ENCODE assay signal across 14 cellular contexts in the genomic region with DNA sequence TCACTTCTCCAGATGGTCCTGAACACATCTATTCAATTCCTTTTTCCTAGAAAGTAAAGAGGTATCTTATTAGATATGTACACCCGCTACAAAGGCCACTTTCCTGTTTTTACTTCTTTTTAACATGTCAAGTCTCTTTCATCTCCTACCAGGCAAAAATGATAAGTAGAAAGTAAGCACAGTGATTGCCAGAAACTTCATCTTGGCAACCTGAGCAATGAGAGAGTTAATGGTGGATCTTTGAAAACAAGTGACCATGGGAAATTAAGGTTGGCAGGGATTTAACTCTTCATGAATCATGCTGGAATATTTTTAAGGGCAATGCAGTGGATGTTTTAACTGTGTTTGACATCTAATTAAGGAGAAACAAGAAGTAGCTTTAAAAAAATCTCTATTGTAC. TPM values are rescaled to one million over a fixed set of nuclear protein-coding genes. Genes with fewer than 3 reads are reported as not detected.
DNase-seq lines count a peak whose midpoint lies in the region; ATAC-seq and TF ChIP-seq lines count a peak whose summit lies in the region.
"Had no signal": no experiment of that assay in that cellular context is flagged by ENCODE, and none has a peak within 500 bp of the region (broad histone marks: within the 10 kb centered on the region; RNA-seq: fewer than 3 reads in every experiment).

No MANE protein-coding gene starts in this region.

- 47% methylated on average over 1 of the region's 1 CpG for WGBS in esophagus muscularis mucosa

- H3K4me1 Mint-ChIP-seq in neural crest cell = peaks cover 40% of the 10 kb centered on the region

- H3K36me3 ChIP-seq in MG63 = peaks cover 3% of the 10 kb centered on the region; the same call in 1 of the 2 replicates
- no peaks in the 10 kb centered on the region for H3K36me3 ChIP-seq in esophagus muscularis mucosa

- POLR2A ChIA-PET in GM10248 (lab: Yijun Ruan, JAX) = no interaction called here

- DNase-seq in DMS 273 treated with DMSO at 0.1 percent for 48 hours (lab: John Stamatoyannopoulos, UW) (peak; percentile 39), MG63 (no peak), esophagus muscularis mucosa (ENCODE audit: extremely low spot score) (no peak), neural crest cell (ENCODE audit: low read depth, low spot score) (no peak), GM10248 (ENCODE audit: extremely low spot score) (no peak)
- DNase-seq in stimulated activated CD4-positive, alpha-beta T cell treated with anti-CD3 and anti-CD28 coated beads, Interleukin-4, amount 100 ng/mL, for 1 hour = no peak
- DNase-seq: amygdala; CD8-positive, alpha-beta T cell; left colon; substantia nigra; T-helper 2 cell had no signal

- intact Hi-C loops in esophagus muscularis mucosa (cut with DNase I) = loop anchor here (5.0 to 10.0 kb wide), 2 partner anchors 215 to 833 kb away; no protein-coding TSS in a partner anchor

- peaks cover 8 to 53% (median 40%) of the 10 kb centered on the region in 4 donors for H3K4me1 ChIP-seq in esophagus muscularis mucosa
- H3K4me1 ChIP-seq: parathyroid adenoma had no signal

- no peaks in the 10 kb centered on the region for H3K9me3 Mint-ChIP-seq in neural crest cell
- H3K9me3 Mint-ChIP-seq: CD8-positive, alpha-beta T cell had no signal

- CTCF ChIA-PET in GM10248 (lab: Yijun Ruan, JAX) = no interaction called here

- TF ChIP-seq EP300 in esophagus muscularis mucosa (IDR thresholded peaks at IDR 0.05) = no peak

- H3K9me3 ChIP-seq in MG63 (no peaks in the 10 kb centered on the region), esophagus muscularis mucosa (no peaks in the 10 kb centered on the region)

- peak overlapping the region; percentile 50 for H3K4me3 Mint-ChIP-seq in neural crest cell
- H3K4me3 Mint-ChIP-seq: CD8-positive, alpha-beta T cell had no signal

- H3K36me3 Mint-ChIP-seq in neural crest cell (ENCODE audit: low read depth) = no peaks in the 10 kb centered on the region
- H3K36me3 Mint-ChIP-seq: CD8-positive, alpha-beta T cell had no signal

- ATAC-seq in HG02623 (IDR thresholded peaks at IDR 0.05; ENCODE audit: unreplicated experiment) = no peak
- ATAC-seq in GM21825 (IDR thresholded peaks at IDR 0.05; ENCODE audit: unreplicated experiment) = no peak
- ATAC-seq: CD8-positive, alpha-beta T cell; left colon had no signal

- no peak for TF ChIP-seq CTCF in esophagus muscularis mucosa (IDR thresholded peaks at IDR 0.05)
- TF ChIP-seq CTCF in neural crest cell (conservative IDR thresholded peaks at IDR 0.05) = no peak
- no peak for TF ChIP-seq CTCF in GM10248 (IDR thresholded peaks at IDR 0.05; ENCODE audit: control extremely low read depth, extremely low read depth, low read depth, missing control alignments)

- peak overlapping the region; percentile 42 to 80 (median 69) for H3K27ac ChIP-seq in esophagus muscularis mucosa (replicated peaks in 1 of 4)
- H3K27ac ChIP-seq: parathyroid adenoma had no signal

- TF ChIP-seq POLR2A in esophagus muscularis mucosa (IDR thresholded peaks at IDR 0.05; ENCODE audit: low read depth) = no peak

- H3K27ac Mint-ChIP-seq in neural crest cell (ENCODE audit: unreplicated experiment) = no peak overlapping the region
- H3K27ac Mint-ChIP-seq: CD8-positive, alpha-beta T cell had no signal

- no peaks in the 10 kb centered on the region for H3K27me3 ChIP-seq in MG63
- H3K27me3 ChIP-seq in esophagus muscularis mucosa = no peaks in the 10 kb centered on the region

- H3K27me3 Mint-ChIP-seq in neural crest cell (ENCODE audit: low read depth) = no peaks in the 10 kb centered on the region

- H3K4me3 ChIP-seq in MG63 (peak overlapping the region; percentile 63), esophagus muscularis mucosa (peak overlapping the region; percentile 56 to 67 (median 62))

RNA-seq across cellular contexts. Expression of gene SEMA3A, which starts 2.7 kb away (rescaled TPM):
- 72.6 and 89.1 TPM in 2 replicates for total RNA-seq in MG63 (2014; rRNA removed; shearing (Covaris generic); ENCODE audit: low replicate concordance)
- total RNA-seq in esophagus muscularis mucosa (10 to 100 TPM; 27.8 to 39.0 (median 34.5) TPM), neural crest cell (21.7 and 24.7 TPM in 2 replicates)
